In the genomic region with DNA sequence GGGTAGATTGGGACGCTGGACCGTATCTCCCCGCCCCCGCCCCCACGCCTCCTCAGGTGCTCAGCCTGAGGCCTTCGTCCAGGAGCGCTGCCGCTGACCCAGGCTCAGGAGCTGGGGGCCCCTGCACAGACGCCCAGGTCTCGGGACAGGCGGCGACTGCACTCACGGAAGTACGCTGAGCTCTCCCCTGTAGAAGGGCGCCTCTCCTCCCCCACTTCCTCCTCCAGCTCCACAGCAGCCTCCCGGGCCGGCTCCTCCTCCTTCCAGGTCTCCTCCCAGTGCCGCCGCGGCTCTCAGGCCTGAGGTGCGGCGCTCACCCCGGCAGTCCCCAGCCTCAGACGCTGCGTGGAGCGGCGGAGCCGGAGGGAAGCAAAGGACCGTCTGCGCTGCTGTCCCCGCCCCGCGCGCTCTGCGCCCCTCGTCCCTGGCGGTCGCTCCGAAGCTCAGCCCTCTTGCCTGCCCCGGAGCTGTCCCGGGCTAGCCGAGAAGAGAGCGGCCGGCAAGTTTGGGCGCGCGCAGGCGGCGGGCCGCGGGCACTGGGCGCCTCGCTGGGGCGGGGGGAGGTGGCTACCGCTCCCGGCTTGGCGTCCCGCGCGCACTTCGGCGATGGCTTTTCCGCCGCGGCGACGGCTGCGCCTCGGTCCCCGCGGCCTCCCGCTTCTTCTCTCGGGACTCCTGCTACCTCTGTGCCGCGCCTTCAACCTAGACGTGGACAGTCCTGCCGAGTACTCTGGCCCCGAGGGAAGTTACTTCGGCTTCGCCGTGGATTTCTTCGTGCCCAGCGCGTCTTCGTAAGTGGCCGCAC, we compare ENCODE assay signal across 1 cellular context.
TF ChIP-seq lines count a peak whose summit lies in the region.

A gene (plus strand): TSS at position 324 of the 805 bp plus-strand sequence. CDS start 283 bp downstream, at position 607.

TF ChIP-seq in HepG2, 621 proteins besides CTCF, POLR2A, EP300 and RAD21 (continued from another document and continues in another):
- TF ChIP-seq, protein P1, sequence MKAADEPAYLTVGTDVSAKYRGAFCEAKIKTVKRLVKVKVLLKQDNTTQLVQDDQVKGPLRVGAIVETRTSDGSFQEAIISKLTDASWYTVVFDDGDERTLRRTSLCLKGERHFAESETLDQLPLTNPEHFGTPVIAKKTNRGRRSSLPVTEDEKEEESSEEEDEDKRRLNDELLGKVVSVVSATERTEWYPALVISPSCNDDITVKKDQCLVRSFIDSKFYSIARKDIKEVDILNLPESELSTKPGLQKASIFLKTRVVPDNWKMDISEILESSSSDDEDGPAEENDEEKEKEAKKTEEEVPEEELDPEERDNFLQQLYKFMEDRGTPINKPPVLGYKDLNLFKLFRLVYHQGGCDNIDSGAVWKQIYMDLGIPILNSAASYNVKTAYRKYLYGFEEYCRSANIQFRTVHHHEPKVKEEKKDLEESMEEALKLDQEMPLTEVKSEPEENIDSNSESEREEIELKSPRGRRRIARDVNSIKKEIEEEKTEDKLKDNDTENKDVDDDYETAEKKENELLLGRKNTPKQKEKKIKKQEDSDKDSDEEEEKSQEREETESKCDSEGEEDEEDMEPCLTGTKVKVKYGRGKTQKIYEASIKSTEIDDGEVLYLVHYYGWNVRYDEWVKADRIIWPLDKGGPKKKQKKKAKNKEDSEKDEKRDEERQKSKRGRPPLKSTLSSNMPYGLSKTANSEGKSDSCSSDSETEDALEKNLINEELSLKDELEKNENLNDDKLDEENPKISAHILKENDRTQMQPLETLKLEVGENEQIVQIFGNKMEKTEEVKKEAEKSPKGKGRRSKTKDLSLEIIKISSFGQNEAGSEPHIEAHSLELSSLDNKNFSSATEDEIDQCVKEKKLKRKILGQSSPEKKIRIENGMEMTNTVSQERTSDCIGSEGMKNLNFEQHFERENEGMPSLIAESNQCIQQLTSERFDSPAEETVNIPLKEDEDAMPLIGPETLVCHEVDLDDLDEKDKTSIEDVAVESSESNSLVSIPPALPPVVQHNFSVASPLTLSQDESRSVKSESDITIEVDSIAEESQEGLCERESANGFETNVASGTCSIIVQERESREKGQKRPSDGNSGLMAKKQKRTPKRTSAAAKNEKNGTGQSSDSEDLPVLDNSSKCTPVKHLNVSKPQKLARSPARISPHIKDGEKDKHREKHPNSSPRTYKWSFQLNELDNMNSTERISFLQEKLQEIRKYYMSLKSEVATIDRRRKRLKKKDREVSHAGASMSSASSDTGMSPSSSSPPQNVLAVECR (CRISPR knock-in tag; IDR thresholded peaks at IDR 0.05; ENCODE audit: borderline replicate concordance), result peak; percentile 95
- TF ChIP-seq ZNF557 (CRISPR knock-in tag; IDR thresholded peaks at IDR 0.05) (peak; percentile 51), ZNF136 (CRISPR knock-in tag; IDR thresholded peaks at IDR 0.05; ENCODE audit: low read depth) (no peak), ZNF331 (CRISPR knock-in tag; IDR thresholded peaks at IDR 0.05) (peak; percentile 37; the same call in 1 of the 2 replicates), ZSCAN9 (CRISPR knock-in tag; IDR thresholded peaks at IDR 0.05; ENCODE audit: borderline replicate concordance) (peak; percentile 63; the same call in 1 of the 2 replicates), ZNF451 (CRISPR knock-in tag; IDR thresholded peaks at IDR 0.05) (peak; percentile 69; the same call in 1 of the 2 replicates), ZNF768 (CRISPR knock-in tag; IDR thresholded peaks at IDR 0.05) (peak; percentile 72; the same call in 1 of the 2 replicates), PPARG (CRISPR knock-in tag; conservative IDR thresholded peaks at IDR 0.05) (0 out of 2 replicates have a peak, but pooled peaks have one; percentile 44), CBX2 (IDR thresholded peaks at IDR 0.05; ENCODE audit: low read depth, low read length) (no peak), CBX2 (CRISPR knock-in tag; IDR thresholded peaks at IDR 0.05; ENCODE audit: low read depth) (no peak), ZBTB21 (CRISPR knock-in tag; IDR thresholded peaks at IDR 0.05) (0 out of 2 replicates have a peak, but pooled peaks have one; percentile 16), KDM1A (CRISPR knock-in tag; IDR thresholded peaks at IDR 0.05) (no peak), ZNF343 (CRISPR knock-in tag; IDR thresholded peaks at IDR 0.05) (peak; percentile 42; the same call in 1 of the 2 replicates)
- TF ChIP-seq, protein P2, sequence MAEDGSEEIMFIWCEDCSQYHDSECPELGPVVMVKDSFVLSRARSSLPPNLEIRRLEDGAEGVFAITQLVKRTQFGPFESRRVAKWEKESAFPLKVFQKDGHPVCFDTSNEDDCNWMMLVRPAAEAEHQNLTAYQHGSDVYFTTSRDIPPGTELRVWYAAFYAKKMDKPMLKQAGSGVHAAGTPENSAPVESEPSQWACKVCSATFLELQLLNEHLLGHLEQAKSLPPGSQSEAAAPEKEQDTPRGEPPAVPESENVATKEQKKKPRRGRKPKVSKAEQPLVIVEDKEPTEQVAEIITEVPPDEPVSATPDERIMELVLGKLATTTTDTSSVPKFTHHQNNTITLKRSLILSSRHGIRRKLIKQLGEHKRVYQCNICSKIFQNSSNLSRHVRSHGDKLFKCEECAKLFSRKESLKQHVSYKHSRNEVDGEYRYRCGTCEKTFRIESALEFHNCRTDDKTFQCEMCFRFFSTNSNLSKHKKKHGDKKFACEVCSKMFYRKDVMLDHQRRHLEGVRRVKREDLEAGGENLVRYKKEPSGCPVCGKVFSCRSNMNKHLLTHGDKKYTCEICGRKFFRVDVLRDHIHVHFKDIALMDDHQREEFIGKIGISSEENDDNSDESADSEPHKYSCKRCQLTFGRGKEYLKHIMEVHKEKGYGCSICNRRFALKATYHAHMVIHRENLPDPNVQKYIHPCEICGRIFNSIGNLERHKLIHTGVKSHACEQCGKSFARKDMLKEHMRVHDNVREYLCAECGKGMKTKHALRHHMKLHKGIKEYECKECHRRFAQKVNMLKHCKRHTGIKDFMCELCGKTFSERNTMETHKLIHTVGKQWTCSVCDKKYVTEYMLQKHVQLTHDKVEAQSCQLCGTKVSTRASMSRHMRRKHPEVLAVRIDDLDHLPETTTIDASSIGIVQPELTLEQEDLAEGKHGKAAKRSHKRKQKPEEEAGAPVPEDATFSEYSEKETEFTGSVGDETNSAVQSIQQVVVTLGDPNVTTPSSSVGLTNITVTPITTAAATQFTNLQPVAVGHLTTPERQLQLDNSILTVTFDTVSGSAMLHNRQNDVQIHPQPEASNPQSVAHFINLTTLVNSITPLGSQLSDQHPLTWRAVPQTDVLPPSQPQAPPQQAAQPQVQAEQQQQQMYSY (CRISPR knock-in tag; IDR thresholded peaks at IDR 0.05), result peak; percentile 40; the same call in 1 of the 2 replicates
- TF ChIP-seq, protein P3, sequence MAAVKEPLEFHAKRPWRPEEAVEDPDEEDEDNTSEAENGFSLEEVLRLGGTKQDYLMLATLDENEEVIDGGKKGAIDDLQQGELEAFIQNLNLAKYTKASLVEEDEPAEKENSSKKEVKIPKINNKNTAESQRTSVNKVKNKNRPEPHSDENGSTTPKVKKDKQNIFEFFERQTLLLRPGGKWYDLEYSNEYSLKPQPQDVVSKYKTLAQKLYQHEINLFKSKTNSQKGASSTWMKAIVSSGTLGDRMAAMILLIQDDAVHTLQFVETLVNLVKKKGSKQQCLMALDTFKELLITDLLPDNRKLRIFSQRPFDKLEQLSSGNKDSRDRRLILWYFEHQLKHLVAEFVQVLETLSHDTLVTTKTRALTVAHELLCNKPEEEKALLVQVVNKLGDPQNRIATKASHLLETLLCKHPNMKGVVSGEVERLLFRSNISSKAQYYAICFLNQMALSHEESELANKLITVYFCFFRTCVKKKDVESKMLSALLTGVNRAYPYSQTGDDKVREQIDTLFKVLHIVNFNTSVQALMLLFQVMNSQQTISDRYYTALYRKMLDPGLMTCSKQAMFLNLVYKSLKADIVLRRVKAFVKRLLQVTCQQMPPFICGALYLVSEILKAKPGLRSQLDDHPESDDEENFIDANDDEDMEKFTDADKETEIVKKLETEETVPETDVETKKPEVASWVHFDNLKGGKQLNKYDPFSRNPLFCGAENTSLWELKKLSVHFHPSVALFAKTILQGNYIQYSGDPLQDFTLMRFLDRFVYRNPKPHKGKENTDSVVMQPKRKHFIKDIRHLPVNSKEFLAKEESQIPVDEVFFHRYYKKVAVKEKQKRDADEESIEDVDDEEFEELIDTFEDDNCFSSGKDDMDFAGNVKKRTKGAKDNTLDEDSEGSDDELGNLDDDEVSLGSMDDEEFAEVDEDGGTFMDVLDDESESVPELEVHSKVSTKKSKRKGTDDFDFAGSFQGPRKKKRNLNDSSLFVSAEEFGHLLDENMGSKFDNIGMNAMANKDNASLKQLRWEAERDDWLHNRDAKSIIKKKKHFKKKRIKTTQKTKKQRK (IDR thresholded peaks at IDR 0.05; ENCODE audit: low read length), result no peak
- TF ChIP-seq, protein P4, sequence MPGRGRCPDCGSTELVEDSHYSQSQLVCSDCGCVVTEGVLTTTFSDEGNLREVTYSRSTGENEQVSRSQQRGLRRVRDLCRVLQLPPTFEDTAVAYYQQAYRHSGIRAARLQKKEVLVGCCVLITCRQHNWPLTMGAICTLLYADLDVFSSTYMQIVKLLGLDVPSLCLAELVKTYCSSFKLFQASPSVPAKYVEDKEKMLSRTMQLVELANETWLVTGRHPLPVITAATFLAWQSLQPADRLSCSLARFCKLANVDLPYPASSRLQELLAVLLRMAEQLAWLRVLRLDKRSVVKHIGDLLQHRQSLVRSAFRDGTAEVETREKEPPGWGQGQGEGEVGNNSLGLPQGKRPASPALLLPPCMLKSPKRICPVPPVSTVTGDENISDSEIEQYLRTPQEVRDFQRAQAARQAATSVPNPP (CRISPR knock-in tag; IDR thresholded peaks at IDR 0.05), result peak; percentile 99
- TF ChIP-seq, protein P5, sequence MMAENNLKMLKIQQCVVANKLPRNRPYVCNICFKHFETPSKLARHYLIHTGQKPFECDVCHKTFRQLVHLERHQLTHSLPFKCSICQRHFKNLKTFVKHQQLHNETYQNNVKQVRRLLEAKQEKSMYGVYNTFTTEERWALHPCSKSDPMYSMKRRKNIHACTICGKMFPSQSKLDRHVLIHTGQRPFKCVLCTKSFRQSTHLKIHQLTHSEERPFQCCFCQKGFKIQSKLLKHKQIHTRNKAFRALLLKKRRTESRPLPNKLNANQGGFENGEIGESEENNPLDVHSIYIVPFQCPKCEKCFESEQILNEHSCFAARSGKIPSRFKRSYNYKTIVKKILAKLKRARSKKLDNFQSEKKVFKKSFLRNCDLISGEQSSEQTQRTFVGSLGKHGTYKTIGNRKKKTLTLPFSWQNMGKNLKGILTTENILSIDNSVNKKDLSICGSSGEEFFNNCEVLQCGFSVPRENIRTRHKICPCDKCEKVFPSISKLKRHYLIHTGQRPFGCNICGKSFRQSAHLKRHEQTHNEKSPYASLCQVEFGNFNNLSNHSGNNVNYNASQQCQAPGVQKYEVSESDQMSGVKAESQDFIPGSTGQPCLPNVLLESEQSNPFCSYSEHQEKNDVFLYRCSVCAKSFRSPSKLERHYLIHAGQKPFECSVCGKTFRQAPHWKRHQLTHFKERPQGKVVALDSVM (CRISPR knock-in tag; IDR thresholded peaks at IDR 0.05), result peak; percentile 81
- TF ChIP-seq, protein P6, sequence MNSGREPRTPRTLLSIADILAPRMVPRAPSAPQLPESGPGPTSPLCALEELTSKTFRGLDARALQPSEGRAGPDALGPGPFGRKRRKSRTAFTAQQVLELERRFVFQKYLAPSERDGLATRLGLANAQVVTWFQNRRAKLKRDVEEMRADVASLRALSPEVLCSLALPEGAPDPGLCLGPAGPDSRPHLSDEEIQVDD (CRISPR knock-in tag; IDR thresholded peaks at IDR 0.05; ENCODE audit: borderline replicate concordance), result no peak; the same call in 1 of the 2 replicates
- TF ChIP-seq, protein P7, sequence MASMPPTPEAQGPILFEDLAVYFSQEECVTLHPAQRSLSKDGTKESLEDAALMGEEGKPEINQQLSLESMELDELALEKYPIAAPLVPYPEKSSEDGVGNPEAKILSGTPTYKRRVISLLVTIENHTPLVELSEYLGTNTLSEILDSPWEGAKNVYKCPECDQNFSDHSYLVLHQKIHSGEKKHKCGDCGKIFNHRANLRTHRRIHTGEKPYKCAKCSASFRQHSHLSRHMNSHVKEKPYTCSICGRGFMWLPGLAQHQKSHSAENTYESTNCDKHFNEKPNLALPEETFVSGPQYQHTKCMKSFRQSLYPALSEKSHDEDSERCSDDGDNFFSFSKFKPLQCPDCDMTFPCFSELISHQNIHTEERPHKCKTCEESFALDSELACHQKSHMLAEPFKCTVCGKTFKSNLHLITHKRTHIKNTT (CRISPR knock-in tag; IDR thresholded peaks at IDR 0.05), result no peak
- TF ChIP-seq, protein P8, sequence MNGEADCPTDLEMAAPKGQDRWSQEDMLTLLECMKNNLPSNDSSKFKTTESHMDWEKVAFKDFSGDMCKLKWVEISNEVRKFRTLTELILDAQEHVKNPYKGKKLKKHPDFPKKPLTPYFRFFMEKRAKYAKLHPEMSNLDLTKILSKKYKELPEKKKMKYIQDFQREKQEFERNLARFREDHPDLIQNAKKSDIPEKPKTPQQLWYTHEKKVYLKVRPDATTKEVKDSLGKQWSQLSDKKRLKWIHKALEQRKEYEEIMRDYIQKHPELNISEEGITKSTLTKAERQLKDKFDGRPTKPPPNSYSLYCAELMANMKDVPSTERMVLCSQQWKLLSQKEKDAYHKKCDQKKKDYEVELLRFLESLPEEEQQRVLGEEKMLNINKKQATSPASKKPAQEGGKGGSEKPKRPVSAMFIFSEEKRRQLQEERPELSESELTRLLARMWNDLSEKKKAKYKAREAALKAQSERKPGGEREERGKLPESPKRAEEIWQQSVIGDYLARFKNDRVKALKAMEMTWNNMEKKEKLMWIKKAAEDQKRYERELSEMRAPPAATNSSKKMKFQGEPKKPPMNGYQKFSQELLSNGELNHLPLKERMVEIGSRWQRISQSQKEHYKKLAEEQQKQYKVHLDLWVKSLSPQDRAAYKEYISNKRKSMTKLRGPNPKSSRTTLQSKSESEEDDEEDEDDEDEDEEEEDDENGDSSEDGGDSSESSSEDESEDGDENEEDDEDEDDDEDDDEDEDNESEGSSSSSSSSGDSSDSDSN (CRISPR knock-in tag; IDR thresholded peaks at IDR 0.05), result peak; percentile 100
- TF ChIP-seq, protein P9, sequence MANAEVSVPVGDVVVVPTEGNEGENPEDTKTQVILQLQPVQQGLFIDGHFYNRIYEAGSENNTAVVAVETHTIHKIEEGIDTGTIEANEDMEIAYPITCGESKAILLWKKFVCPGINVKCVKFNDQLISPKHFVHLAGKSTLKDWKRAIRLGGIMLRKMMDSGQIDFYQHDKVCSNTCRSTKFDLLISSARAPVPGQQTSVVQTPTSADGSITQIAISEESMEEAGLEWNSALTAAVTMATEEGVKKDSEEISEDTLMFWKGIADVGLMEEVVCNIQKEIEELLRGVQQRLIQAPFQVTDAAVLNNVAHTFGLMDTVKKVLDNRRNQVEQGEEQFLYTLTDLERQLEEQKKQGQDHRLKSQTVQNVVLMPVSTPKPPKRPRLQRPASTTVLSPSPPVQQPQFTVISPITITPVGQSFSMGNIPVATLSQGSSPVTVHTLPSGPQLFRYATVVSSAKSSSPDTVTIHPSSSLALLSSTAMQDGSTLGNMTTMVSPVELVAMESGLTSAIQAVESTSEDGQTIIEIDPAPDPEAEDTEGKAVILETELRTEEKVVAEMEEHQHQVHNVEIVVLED (CRISPR knock-in tag; IDR thresholded peaks at IDR 0.05; ENCODE audit: borderline replicate concordance), result peak; percentile 62; the same call in 1 of the 2 replicates
- TF ChIP-seq, protein P10, sequence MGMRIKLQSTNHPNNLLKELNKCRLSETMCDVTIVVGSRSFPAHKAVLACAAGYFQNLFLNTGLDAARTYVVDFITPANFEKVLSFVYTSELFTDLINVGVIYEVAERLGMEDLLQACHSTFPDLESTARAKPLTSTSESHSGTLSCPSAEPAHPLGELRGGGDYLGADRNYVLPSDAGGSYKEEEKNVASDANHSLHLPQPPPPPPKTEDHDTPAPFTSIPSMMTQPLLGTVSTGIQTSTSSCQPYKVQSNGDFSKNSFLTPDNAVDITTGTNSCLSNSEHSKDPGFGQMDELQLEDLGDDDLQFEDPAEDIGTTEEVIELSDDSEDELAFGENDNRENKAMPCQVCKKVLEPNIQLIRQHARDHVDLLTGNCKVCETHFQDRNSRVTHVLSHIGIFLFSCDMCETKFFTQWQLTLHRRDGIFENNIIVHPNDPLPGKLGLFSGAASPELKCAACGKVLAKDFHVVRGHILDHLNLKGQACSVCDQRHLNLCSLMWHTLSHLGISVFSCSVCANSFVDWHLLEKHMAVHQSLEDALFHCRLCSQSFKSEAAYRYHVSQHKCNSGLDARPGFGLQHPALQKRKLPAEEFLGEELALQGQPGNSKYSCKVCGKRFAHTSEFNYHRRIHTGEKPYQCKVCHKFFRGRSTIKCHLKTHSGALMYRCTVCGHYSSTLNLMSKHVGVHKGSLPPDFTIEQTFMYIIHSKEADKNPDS (CRISPR knock-in tag; IDR thresholded peaks at IDR 0.05), result peak; percentile 56; the same call in 1 of the 2 replicates
